Comparison of ENCODE assay signal across 1 cellular context in genomic region chr3:184665101-184665500, GRCh38.
A peak's percentile ranks its signal among the peaks of the same experiment; 100 is the strongest.
TF ChIP-seq lines count a peak whose summit lies in the region.

No MANE protein-coding gene starts in this region.

TF ChIP-seq in HEK293, 187 proteins besides CTCF, POLR2A, EP300 and RAD21:
- peak; percentile 45; the same call in 1 of the 2 replicates for TF ChIP-seq WT1 (tag by site-specific recombination; IDR thresholded peaks at IDR 0.05)
- no peak for TF ChIP-seq ZNF658 (tag by site-specific recombination; IDR thresholded peaks at IDR 0.05)
- peak; percentile 43 for TF ChIP-seq EGR2 (tag by site-specific recombination; IDR thresholded peaks at IDR 0.05; ENCODE audit: low read depth)
- no peak for TF ChIP-seq BCL6B (tag by site-specific recombination; IDR thresholded peaks at IDR 0.05)
- no peak for TF ChIP-seq ZNF157 (tag by site-specific recombination; IDR thresholded peaks at IDR 0.05)
